In the genomic region with DNA sequence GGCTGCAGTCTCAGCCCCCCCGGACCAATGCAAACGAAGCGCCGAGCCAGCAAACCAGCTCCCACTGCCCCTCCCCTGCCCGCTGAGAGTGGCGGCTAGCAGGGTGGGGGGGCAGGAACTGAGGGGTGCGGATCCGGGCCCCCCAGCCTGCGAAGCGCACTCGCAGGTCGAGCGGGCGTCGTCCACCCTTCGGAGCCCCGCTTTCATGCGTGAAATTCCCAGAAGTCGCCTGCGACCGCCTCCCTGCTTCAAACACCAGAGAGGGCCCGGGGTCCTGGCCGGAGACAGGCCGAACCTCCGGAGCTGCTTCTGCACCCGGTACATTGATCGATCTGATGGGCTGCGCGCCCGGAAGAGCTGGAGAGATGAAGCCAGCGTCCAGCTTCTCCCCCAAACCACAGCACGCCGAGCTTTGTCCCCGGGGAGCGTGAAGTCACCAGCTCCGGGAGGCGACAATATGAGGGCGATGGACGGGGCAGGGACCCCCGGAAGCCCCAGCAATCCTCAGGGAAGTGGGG, we compare ENCODE assay signal across 8 cellular contexts. TPM values are rescaled to one million over a fixed set of nuclear protein-coding genes. Genes with fewer than 3 reads are reported as not detected.
A peak's percentile ranks its signal among the peaks of the same experiment; 100 is the strongest.
DNase-seq lines count a peak whose midpoint lies in the region; ATAC-seq lines count a peak whose summit lies in the region.

No MANE protein-coding gene starts in this region.

- peak; percentile 30 for DNase-seq in GF-D8 (lab: John Stamatoyannopoulos, UW)
- DNase-seq in HuH-7.5 (ENCODE audit: low spot score): peak; percentile 73
- peak; percentile 75 for DNase-seq in SK-N-DZ (ENCODE audit: low spot score)
- DNase-seq in astrocyte of the hippocampus (ENCODE audit: low read depth, low spot score): peak; percentile 65
- DNase-seq in hypothalamus (lab: John Stamatoyannopoulos, UW): peak in 29 of 51 donors; percentile 34 to 89 (median 62)
- DNase-seq in sciatic nerve (ENCODE audit: low spot score): peak; percentile 78
- no peak for DNase-seq in NCI-H1048 (lab: John Stamatoyannopoulos, UW)
- DNase-seq in putamen (ENCODE audit: low spot score): no peak

- intact Hi-C loops in sciatic nerve (cut with DNase I): no loop called here

- ATAC-seq in sciatic nerve: peak; percentile 31

RNA-seq across cellular contexts. Expression of a gene that starts 0.6 kb away (rescaled TPM):
- polyA plus RNA-seq in SK-N-DZ (2014; cell fraction: cytosol; rRNA removed): 33.7 and 43.1 TPM in 2 replicates
- 37.7 and 39.1 TPM in 2 replicates for polyA plus RNA-seq in SK-N-DZ (2014; cell fraction: nucleus; rRNA removed)
- total RNA-seq in sciatic nerve: 20.3 TPM

RNA-seq across cellular contexts. Expression of a gene that starts 52.6 kb away (rescaled TPM):
- polyA plus RNA-seq in SK-N-DZ (2014; cell fraction: cytosol; rRNA removed): 89.2 and 115 TPM in 2 replicates
- 52.0 and 62.3 TPM in 2 replicates for polyA plus RNA-seq in SK-N-DZ (2014; cell fraction: nucleus; rRNA removed)
- 41.5 TPM for total RNA-seq in sciatic nerve

RNA-seq across cellular contexts. Expression of a gene that starts 54.5 kb away (rescaled TPM):
- 9.4 and 10.6 TPM in 2 replicates for polyA plus RNA-seq in SK-N-DZ (2014; cell fraction: cytosol; rRNA removed)
- 10.7 and 12.1 TPM in 2 replicates for polyA plus RNA-seq in SK-N-DZ (2014; cell fraction: nucleus; rRNA removed)
- 58.5 TPM for total RNA-seq in sciatic nerve

Comparison
In these comparisons a context has a peak if more than half of its experiments do, and no peak if none do; other contexts are left out.
1. DNase-seq: peak in GF-D8 (single experiment), HuH-7.5 (single experiment), SK-N-DZ (single experiment), astrocyte of the hippocampus (single experiment), hypothalamus (29 of 51) and sciatic nerve (single experiment); none in NCI-H1048 (single experiment) and putamen (single experiment).